In the genomic region with DNA sequence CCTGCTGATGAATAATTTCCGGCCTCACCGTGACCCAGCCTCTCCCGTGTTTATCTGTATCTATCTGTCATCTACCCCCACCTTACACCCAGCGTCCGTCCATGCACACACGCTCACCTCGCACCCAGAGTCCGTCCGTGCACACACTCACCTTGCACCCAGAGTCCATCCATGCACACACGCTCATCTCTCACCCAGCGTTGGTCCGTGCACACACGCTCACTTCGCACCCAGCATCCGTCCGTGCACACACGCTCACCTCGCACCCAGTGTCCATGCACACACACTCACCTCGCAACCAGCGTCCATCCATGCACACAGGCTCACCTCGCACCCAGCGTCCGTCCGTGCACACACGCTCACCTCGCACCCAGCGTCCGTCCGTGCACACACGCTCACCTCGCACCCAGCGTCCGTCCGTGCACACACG, we compare ENCODE assay signal across 18 cellular contexts.
"Had no signal": no experiment of that assay in that cellular context is flagged by ENCODE, and none has a peak within 500 bp of the region (broad histone marks: within the 10 kb centered on the region; RNA-seq: fewer than 3 reads in every experiment).

No MANE protein-coding gene starts in this region.

- H3K27ac ChIP-seq: brain microvascular endothelial cell, dorsolateral prefrontal cortex, esophagus squamous epithelium, left lung, neutrophil, prostate gland, testis had no signal

- H3K27me3 ChIP-seq: brain microvascular endothelial cell, testis had no signal

- DNase-seq: activated B cell treated with CpG ODN at 0.5 μM for 24 hours; activated CD4-positive, alpha-beta T cell treated with anti-CD3 and anti-CD28 coated beads, Interleukin-2, amount 10 ng/mL, durations not matched to agents 7 days and 5 days; activated CD8-positive, alpha-beta memory T cell treated with anti-CD3 and anti-CD28 coated beads for 24 hours; activated T-cell treated with anti-CD3 and anti-CD28 coated beads for 4 hours; amygdala; brain microvascular endothelial cell; esophagus squamous epithelium; foreskin fibroblast; stimulated activated CD4-positive, alpha-beta T cell treated with anti-CD3 and anti-CD28 coated beads, Interleukin-4, amount 100 ng/mL, for 1 hour; stimulated activated naive CD8-positive, alpha-beta T cell treated with anti-CD3 and anti-CD28 coated beads, Interleukin-15, amount 100 ng/mL, for 72 hours; T-helper 17 cell; testis had no signal

- H3K9me3 ChIP-seq: esophagus squamous epithelium, left lung, neutrophil, prostate gland, testis had no signal

- H3K36me3 Mint-ChIP-seq: activated naive CD4-positive, alpha-beta T cell treated with anti-CD3 and anti-CD28 coated beads, Interleukin-2, amount 50 U/mL, for 24 hours had no signal

- H3K4me1 ChIP-seq: esophagus squamous epithelium, left lung, prostate gland, testis had no signal

- H3K27ac Mint-ChIP-seq: activated B cell treated with CpG ODN at 0.5 μM for 24 hours; activated CD4-positive, alpha-beta T cell treated with anti-CD3 and anti-CD28 coated beads, Interleukin-2, amount 10 ng/mL, durations not matched to agents 7 days and 5 days; activated T-helper 17 cell treated with anti-CD3 and anti-CD28 coated beads, Interleukin-2, amount 50 U/mL, for 72 hours; stimulated activated naive CD8-positive, alpha-beta T cell treated with anti-CD3 and anti-CD28 coated beads, Interleukin-15, amount 100 ng/mL, for 72 hours; T-helper 17 cell had no signal

- H3K4me3 Mint-ChIP-seq: activated B cell treated with CpG ODN at 0.5 μM for 24 hours; activated CD4-positive, alpha-beta T cell treated with anti-CD3 and anti-CD28 coated beads, Interleukin-2, amount 10 ng/mL, durations not matched to agents 7 days and 5 days; activated naive CD4-positive, alpha-beta T cell treated with anti-CD3 and anti-CD28 coated beads, Interleukin-2, amount 50 U/mL, for 24 hours; activated T-helper 17 cell treated with anti-CD3 and anti-CD28 coated beads, Interleukin-2, amount 50 U/mL, for 72 hours; stimulated activated naive CD8-positive, alpha-beta T cell treated with anti-CD3 and anti-CD28 coated beads, Interleukin-15, amount 100 ng/mL, for 72 hours; T-helper 17 cell had no signal

- H3K36me3 ChIP-seq: brain microvascular endothelial cell, esophagus squamous epithelium, left lung, neutrophil, prostate gland had no signal

- H3K4me1 Mint-ChIP-seq: activated B cell treated with CpG ODN at 0.5 μM for 24 hours; activated CD4-positive, alpha-beta T cell treated with anti-CD3 and anti-CD28 coated beads, Interleukin-2, amount 10 ng/mL, durations not matched to agents 7 days and 5 days; activated naive CD4-positive, alpha-beta T cell treated with anti-CD3 and anti-CD28 coated beads, Interleukin-2, amount 50 U/mL, for 24 hours; stimulated activated naive CD8-positive, alpha-beta T cell treated with anti-CD3 and anti-CD28 coated beads, Interleukin-15, amount 100 ng/mL, for 72 hours had no signal

- ATAC-seq: activated T-helper 17 cell treated with anti-CD3 and anti-CD28 coated beads, Interleukin-2, amount 50 U/mL, for 72 hours; left lung; stimulated activated naive CD8-positive, alpha-beta T cell treated with anti-CD3 and anti-CD28 coated beads, Interleukin-15, amount 100 ng/mL, for 72 hours; T-helper 17 cell had no signal

- H3K4me3 ChIP-seq: dorsolateral prefrontal cortex, esophagus squamous epithelium, left lung, prostate gland, testis had no signal

- H3K9me3 Mint-ChIP-seq: activated CD4-positive, alpha-beta T cell treated with anti-CD3 and anti-CD28 coated beads, Interleukin-2, amount 10 ng/mL, durations not matched to agents 7 days and 5 days; activated naive CD4-positive, alpha-beta T cell treated with anti-CD3 and anti-CD28 coated beads, Interleukin-2, amount 50 U/mL, for 24 hours; stimulated activated naive CD8-positive, alpha-beta T cell treated with anti-CD3 and anti-CD28 coated beads, Interleukin-15, amount 100 ng/mL, for 72 hours had no signal
